Comparison of ENCODE assay signal across 10 cellular contexts in genomic region chr12:4819654-4820053, GRCh38.
DNase-seq lines count a peak whose midpoint lies in the region; ATAC-seq and TF ChIP-seq lines count a peak whose summit lies in the region.
"Had no signal": no experiment of that assay in that cellular context is flagged by ENCODE, and none has a peak within 500 bp of the region (broad histone marks: within the 10 kb centered on the region; RNA-seq: fewer than 3 reads in every experiment).

No MANE protein-coding gene starts in this region.

- peaks cover 100% of the 10 kb centered on the region for H3K4me1 ChIP-seq in BLaER1
- H3K4me1 ChIP-seq in IMR-90 (ENCODE audit: control insufficient read depth, insufficient read depth, low read length), result no peaks in the 10 kb centered on the region
- peaks cover 9 to 45% (median 44%) of the 10 kb centered on the region in 4 donors for H3K4me1 ChIP-seq in esophagus muscularis mucosa
- H3K4me1 ChIP-seq: pancreas, tibial nerve had no signal

- no peaks in the 10 kb centered on the region for H3K27me3 Mint-ChIP-seq in activated CD4-positive, alpha-beta memory T cell treated with anti-CD3 and anti-CD28 coated beads for 36 hours

- no CpG with 5 or more reads among the region's 7 CpGs for WGBS in IMR-90 (ENCODE audit: extremely low coverage in 2 of 2, insufficient read length in 1 of 2), 2 experiments
- WGBS in esophagus muscularis mucosa, result 29% methylated on average over 3 of the region's 7 CpGs

- H4K20me1 ChIP-seq in BLaER1 (no peaks in the 10 kb centered on the region), IMR-90 (ENCODE audit: insufficient read depth, low read length) (no peaks in the 10 kb centered on the region)

- H3K4me3 Mint-ChIP-seq in activated CD4-positive, alpha-beta memory T cell treated with anti-CD3 and anti-CD28 coated beads for 36 hours, result no peak overlapping the region

- H2AK5ac ChIP-seq in IMR-90 (ENCODE audit: low read depth, low read length), result no peak overlapping the region

- TF ChIP-seq POLR2A in IMR-90 (IDR thresholded peaks at IDR 0.05; ENCODE audit: low read depth, low read length) (no peak), esophagus muscularis mucosa (IDR thresholded peaks at IDR 0.05; ENCODE audit: low read depth) (no peak)

- H3K27ac ChIP-seq in BLaER1 (peak overlapping the region; percentile 77), IMR-90 (ENCODE audit: insufficient read depth, low read length) (no peak overlapping the region), esophagus muscularis mucosa (replicated peaks in 1 of 4) (peak overlapping the region; percentile 9 to 57 (median 26))
- H3K27ac ChIP-seq: pancreas, tibial nerve had no signal

- POLR2A ChIA-PET in IMR-90 (lab: Charles Lee; ENCODE audit: unreplicated experiment), result no interaction called here
- POLR2A ChIA-PET in activated CD4-positive, alpha-beta memory T cell treated with anti-CD3 and anti-CD28 coated beads for 36 hours (lab: Charles Lee), result interaction anchor here (0.7 kb wide), 1 partner anchor 40 kb away, joined by 4 read pairs; no protein-coding TSS in a partner anchor

- H3K79me1 ChIP-seq in IMR-90 (ENCODE audit: low read depth in 1 of 2, low read length in 2 of 2), result no peaks in the 10 kb centered on the region

- H4K5ac ChIP-seq in IMR-90 (ENCODE audit: low read depth, low read length), result no peak overlapping the region

- no peak overlapping the region for H3K4ac ChIP-seq in IMR-90 (ENCODE audit: low read depth, low read length)

- in situ Hi-C loops in IMR-90 (cut with MboI; ENCODE audit: low sequenced_read_pairs), result no loop called here

- no peak overlapping the region for H3K18ac ChIP-seq in IMR-90 (ENCODE audit: low read depth, low read length)

- H3K4me1 Mint-ChIP-seq in activated CD4-positive, alpha-beta memory T cell treated with anti-CD3 and anti-CD28 coated beads for 36 hours (ENCODE audit: low read depth), result peaks cover 13% of the 10 kb centered on the region

- no peak overlapping the region for H2BK15ac ChIP-seq in IMR-90 (ENCODE audit: low read depth, low read length)

- intact Hi-C loops in IMR-90 (cut with micrococcal nuclease), result no loop called here
- intact Hi-C loops in esophagus muscularis mucosa (cut with DNase I), result no loop called here
- intact Hi-C loops in activated CD4-positive, alpha-beta memory T cell treated with anti-CD3 and anti-CD28 coated beads for 36 hours (cut with micrococcal nuclease), result no loop called here

- TF ChIP-seq CTCF in IMR-90 (conservative IDR thresholded peaks at IDR 0.05; ENCODE audit: low read depth, low read length) (no peak), esophagus muscularis mucosa (IDR thresholded peaks at IDR 0.05) (no peak)

- H3K9me3 ChIP-seq in BLaER1 (no peaks in the 10 kb centered on the region), IMR-90 (ENCODE audit: control insufficient read depth, insufficient read depth, low read length) (no peaks in the 10 kb centered on the region), esophagus muscularis mucosa (no peaks in the 10 kb centered on the region)
- H3K9me3 ChIP-seq: pancreas, tibial nerve had no signal

- no peak overlapping the region for H4K91ac ChIP-seq in IMR-90 (ENCODE audit: insufficient read depth, low read depth, low read length)

- H3K4me3 ChIP-seq in BLaER1 (no peak overlapping the region), IMR-90 (ENCODE audit: insufficient read depth, low read depth, low read length) (no peak overlapping the region), esophagus muscularis mucosa (no peak overlapping the region)
- H3K4me3 ChIP-seq: pancreas, tibial nerve had no signal

- H3K4me2 ChIP-seq in BLaER1, result peak overlapping the region; percentile 90
- H3K4me2 ChIP-seq in IMR-90 (ENCODE audit: low read depth, low read length), result no peak overlapping the region

- H2BK20ac ChIP-seq in IMR-90 (ENCODE audit: low read depth, low read length), result no peak overlapping the region

- H3K56ac ChIP-seq in IMR-90 (ENCODE audit: extremely low read depth, insufficient read depth, low read length), result no peak overlapping the region

- H3K27ac Mint-ChIP-seq in activated CD4-positive, alpha-beta memory T cell treated with anti-CD3 and anti-CD28 coated beads for 36 hours, result no peak overlapping the region

- no peak overlapping the region for H3K14ac ChIP-seq in IMR-90 (replicated peaks; ENCODE audit: low read depth, low read length)

- no peak overlapping the region for H2BK5ac ChIP-seq in IMR-90 (ENCODE audit: low read depth, low read length, poor library complexity, severe bottlenecking)

- no peaks in the 10 kb centered on the region for H3K9me1 ChIP-seq in IMR-90 (ENCODE audit: insufficient read depth, low read length)

- no peaks in the 10 kb centered on the region for H3K36me3 Mint-ChIP-seq in activated CD4-positive, alpha-beta memory T cell treated with anti-CD3 and anti-CD28 coated beads for 36 hours

- H2BK120ac ChIP-seq in IMR-90 (ENCODE audit: low read depth, low read length), result no peak overlapping the region

- DNase-seq in IMR-90, result peak; percentile 13
- no peak for DNase-seq in esophagus muscularis mucosa (ENCODE audit: extremely low spot score)
- DNase-seq in NCI-H1417 treated with DMSO at 0.1 percent for 48 hours (lab: John Stamatoyannopoulos, UW), result no peak
- no peak for DNase-seq in activated CD4-positive, alpha-beta memory T cell treated with anti-CD3 and anti-CD28 coated beads for 36 hours
- DNase-seq in kidney glomerular epithelial cell (lab: John Stamatoyannopoulos, UW), result no peak
- no peak for DNase-seq in NCI-H187 treated with DMSO at 0.1 percent for 48 hours (lab: John Stamatoyannopoulos, UW)
- DNase-seq: pancreas had no signal

- no peak overlapping the region for H3K23ac ChIP-seq in IMR-90 (ENCODE audit: low read depth, low read length)

- H2AFZ ChIP-seq in IMR-90 (replicated peaks; ENCODE audit: low read length, poor library complexity), result no peak overlapping the region

- no peak overlapping the region for H4K8ac ChIP-seq in IMR-90 (ENCODE audit: low read depth in 2 of 2, low read length in 2 of 2)

- TF ChIP-seq EP300 in esophagus muscularis mucosa (IDR thresholded peaks at IDR 0.05), result no peak

- CTCF ChIA-PET in IMR-90 (lab: Yijun Ruan, JAX), result no interaction called here
- CTCF ChIA-PET in activated CD4-positive, alpha-beta memory T cell treated with anti-CD3 and anti-CD28 coated beads for 36 hours (lab: Charles Lee), result no interaction called here

- no peaks in the 10 kb centered on the region for H3K36me3 ChIP-seq in BLaER1
- H3K36me3 ChIP-seq in IMR-90 (ENCODE audit: control insufficient read depth, insufficient read depth, low read length), result no peaks in the 10 kb centered on the region
- no peaks in the 10 kb centered on the region for H3K36me3 ChIP-seq in esophagus muscularis mucosa
- H3K36me3 ChIP-seq: pancreas, tibial nerve had no signal

- no TSS peak for BruUV-seq in IMR-90 (replicated peaks; lab: Mats Ljungman, UMichigan)

- dilution Hi-C loops in IMR-90 (cut with HindIII; ENCODE audit: low sequenced_read_pairs, unreplicated experiment), result no loop called here

- TF ChIP-seq RAD21 in IMR-90 (IDR thresholded peaks at IDR 0.05; ENCODE audit: low read length), result no peak

- H3K9me3 Mint-ChIP-seq in activated CD4-positive, alpha-beta memory T cell treated with anti-CD3 and anti-CD28 coated beads for 36 hours, result no peaks in the 10 kb centered on the region

- ATAC-seq in GM19351 (IDR thresholded peaks at IDR 0.05; ENCODE audit: unreplicated experiment) (peak; percentile 62), IMR-90 (ENCODE audit: low read depth) (no peak)

- H3K9ac ChIP-seq in BLaER1, result peak overlapping the region; percentile 50
- no peak overlapping the region for H3K9ac ChIP-seq in IMR-90 (ENCODE audit: low read depth, low read length)

- H2AK9ac ChIP-seq in IMR-90 (replicated peaks; ENCODE audit: low read depth, low read length, poor library complexity), result no peak overlapping the region

- H3K27me3 ChIP-seq in BLaER1, result no peaks in the 10 kb centered on the region
- peaks cover 4% of the 10 kb centered on the region for H3K27me3 ChIP-seq in IMR-90 (ENCODE audit: control insufficient read depth, insufficient read depth, low read length)
- peaks cover 0 to 3% (median 0%) of the 10 kb centered on the region in 4 donors for H3K27me3 ChIP-seq in esophagus muscularis mucosa
- H3K27me3 ChIP-seq: pancreas, tibial nerve had no signal

TF ChIP-seq in IMR-90, 13 proteins besides CTCF, POLR2A, EP300 and RAD21:
- no peak for TF ChIP-seq RFX5 (IDR thresholded peaks at IDR 0.05; ENCODE audit: low read depth, low read length)
- TF ChIP-seq FOS (IDR thresholded peaks at IDR 0.05; ENCODE audit: low read depth, low read length), result no peak
- no peak for TF ChIP-seq RCOR1 (IDR thresholded peaks at IDR 0.05; ENCODE audit: insufficient replicate concordance, low read length)
- no peak for TF ChIP-seq BHLHE40 (IDR thresholded peaks at IDR 0.05; ENCODE audit: low read depth, low read length)
- no peak for TF ChIP-seq MAFK (IDR thresholded peaks at IDR 0.05; ENCODE audit: low read depth, low read length)
- TF ChIP-seq CEBPB (IDR thresholded peaks at IDR 0.05; ENCODE audit: low read depth, low read length), result no peak
- TF ChIP-seq ELK1 (IDR thresholded peaks at IDR 0.05; ENCODE audit: borderline replicate concordance, low read depth, low read length), result no peak
- TF ChIP-seq USF2 (IDR thresholded peaks at IDR 0.05; ENCODE audit: low read depth, low read length), result no peak
- TF ChIP-seq SMC3 (IDR thresholded peaks at IDR 0.05; ENCODE audit: low read depth, low read length), result no peak
- TF ChIP-seq CHD1 (IDR thresholded peaks at IDR 0.05; ENCODE audit: low read depth, low read length), result no peak
- TF ChIP-seq MXI1 (IDR thresholded peaks at IDR 0.05; ENCODE audit: borderline replicate concordance, low read depth, low read length), result no peak
- TF ChIP-seq MAZ (IDR thresholded peaks at IDR 0.05; ENCODE audit: borderline replicate concordance, low read depth, low read length), result no peak
- no peak for TF ChIP-seq NFE2L2 (IDR thresholded peaks at IDR 0.05; ENCODE audit: low read depth, low read length)
